27 cellular contexts compared by ENCODE assay signal in the genomic region with DNA sequence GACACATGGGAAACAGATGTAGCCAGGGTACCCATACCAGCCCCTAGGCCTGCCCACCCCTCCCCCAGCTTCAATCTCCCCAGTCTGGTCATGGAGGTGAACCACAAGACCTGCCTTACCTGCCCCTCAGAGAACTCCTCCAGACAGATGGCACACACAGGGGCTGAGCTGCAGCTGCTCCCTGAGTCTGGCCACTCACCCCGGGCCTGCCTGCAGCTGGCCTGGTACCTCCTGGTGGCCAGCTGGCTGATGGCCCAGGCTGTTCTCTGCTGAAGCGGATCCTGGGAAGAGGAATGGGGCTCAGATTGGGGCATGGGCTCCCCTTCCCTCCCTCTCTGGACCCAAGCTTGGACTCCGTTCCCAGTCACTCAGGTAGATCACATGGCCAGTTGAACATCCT.
"Had no signal": no experiment of that assay in that cellular context is flagged by ENCODE, and none has a peak within 500 bp of the region (broad histone marks: within the 10 kb centered on the region; RNA-seq: fewer than 3 reads in every experiment).

No MANE protein-coding gene starts in this region.

- H3K27ac ChIP-seq: breast epithelium, epithelial cell of prostate, esophagus squamous epithelium, left ventricle myocardium inferior, pancreas, prostate gland, sigmoid colon, tibial nerve had no signal

- ATAC-seq: activated CD8-positive, alpha-beta T cell treated with anti-CD3 and anti-CD28 coated beads for 36 hours; activated naive CD8-positive, alpha-beta T cell treated with anti-CD3 and anti-CD28 coated beads, Interleukin-2, amount 50 U/mL, for 24 hours; pancreas; stimulated activated memory B cell treated with anti-CD40 and anti-IgM and Interleukin-4, amounts not matched to agents 10 μg/mL and 1 μg/mL and 100 μg/mL, for 72 hours; T-cell had no signal

- H3K36me3 ChIP-seq: breast epithelium, left ventricle myocardium inferior, prostate gland, sigmoid colon, tibial nerve had no signal

- H3K36me3 Mint-ChIP-seq: stimulated activated memory B cell treated with anti-CD40 and anti-IgM and Interleukin-4, amounts not matched to agents 10 μg/mL and 1 μg/mL and 100 μg/mL, for 72 hours had no signal

- H3K27ac Mint-ChIP-seq: activated B cell treated with CpG ODN at 0.5 μM for 24 hours; activated CD8-positive, alpha-beta T cell treated with anti-CD3 and anti-CD28 coated beads for 36 hours; activated naive CD4-positive, alpha-beta T cell treated with anti-CD3 and anti-CD28 coated beads, Interleukin-2, amount 50 U/mL, for 24 hours; activated naive CD8-positive, alpha-beta T cell treated with anti-CD3 and anti-CD28 coated beads, Interleukin-2, amount 50 U/mL, for 24 hours; activated T-helper 2 cell treated with anti-CD3 and anti-CD28 coated beads, Interferon-gamma antibody, Interleukin-2, Interleukin-4, amounts not matched to agents 10 μg/mL and 5 μg/mL and 100 μg/mL, durations not matched to agents 14 hours and 24 hours and 36 hours; dendritic cell treated with granulocyte-macrophage colony-stimulating factor and Interleukin-4, amounts not matched to agents 40 ng/mL and 50 ng/mL, for 4 days; nephron progenitor cell; stimulated activated memory B cell treated with anti-CD40 and anti-IgM and Interleukin-4, amounts not matched to agents 10 μg/mL and 1 μg/mL and 100 μg/mL, for 72 hours; T-cell; T-helper 2 cell treated with Interferon-gamma antibody and Interleukin-4, amounts not matched to agents 5 μg/mL and 100 μg/mL, for 36 hours had no signal

- H3K9me3 ChIP-seq: breast epithelium, esophagus squamous epithelium, left ventricle myocardium inferior, pancreas, prostate gland, sigmoid colon, tibial nerve had no signal

- H3K4me3 Mint-ChIP-seq: activated B cell treated with CpG ODN at 0.5 μM for 24 hours; activated CD8-positive, alpha-beta T cell treated with anti-CD3 and anti-CD28 coated beads for 36 hours; activated naive CD4-positive, alpha-beta T cell treated with anti-CD3 and anti-CD28 coated beads, Interleukin-2, amount 50 U/mL, for 24 hours; activated naive CD8-positive, alpha-beta T cell treated with anti-CD3 and anti-CD28 coated beads, Interleukin-2, amount 50 U/mL, for 24 hours; dendritic cell treated with granulocyte-macrophage colony-stimulating factor and Interleukin-4, amounts not matched to agents 40 ng/mL and 50 ng/mL, for 4 days; naive B cell; nephron progenitor cell; stimulated activated memory B cell treated with anti-CD40 and anti-IgM and Interleukin-4, amounts not matched to agents 10 μg/mL and 1 μg/mL and 100 μg/mL, for 72 hours; T-cell; T-helper 2 cell treated with Interferon-gamma antibody and Interleukin-4, amounts not matched to agents 5 μg/mL and 100 μg/mL, for 36 hours had no signal

- H3K4me3 ChIP-seq: breast epithelium, esophagus squamous epithelium, left ventricle myocardium inferior, lung, pancreas, prostate gland, sigmoid colon, tibial nerve had no signal

- H3K9me3 Mint-ChIP-seq: activated B cell treated with CpG ODN at 0.5 μM for 24 hours; activated CD8-positive, alpha-beta T cell treated with anti-CD3 and anti-CD28 coated beads for 36 hours; activated naive CD4-positive, alpha-beta T cell treated with anti-CD3 and anti-CD28 coated beads, Interleukin-2, amount 50 U/mL, for 24 hours; activated naive CD8-positive, alpha-beta T cell treated with anti-CD3 and anti-CD28 coated beads, Interleukin-2, amount 50 U/mL, for 24 hours; activated T-helper 2 cell treated with anti-CD3 and anti-CD28 coated beads, Interferon-gamma antibody, Interleukin-2, Interleukin-4, amounts not matched to agents 10 μg/mL and 5 μg/mL and 100 μg/mL, durations not matched to agents 14 hours and 24 hours and 36 hours; dendritic cell treated with granulocyte-macrophage colony-stimulating factor and Interleukin-4, amounts not matched to agents 40 ng/mL and 50 ng/mL, for 4 days; naive B cell; nephron progenitor cell; stimulated activated memory B cell treated with anti-CD40 and anti-IgM and Interleukin-4, amounts not matched to agents 10 μg/mL and 1 μg/mL and 100 μg/mL, for 72 hours; T-cell; T-helper 2 cell treated with Interferon-gamma antibody and Interleukin-4, amounts not matched to agents 5 μg/mL and 100 μg/mL, for 36 hours had no signal

- H3K27me3 Mint-ChIP-seq: activated B cell treated with CpG ODN at 0.5 μM for 24 hours; activated CD8-positive, alpha-beta T cell treated with anti-CD3 and anti-CD28 coated beads for 36 hours; activated naive CD4-positive, alpha-beta T cell treated with anti-CD3 and anti-CD28 coated beads, Interleukin-2, amount 50 U/mL, for 24 hours; activated naive CD8-positive, alpha-beta T cell treated with anti-CD3 and anti-CD28 coated beads, Interleukin-2, amount 50 U/mL, for 24 hours; naive B cell; stimulated activated memory B cell treated with anti-CD40 and anti-IgM and Interleukin-4, amounts not matched to agents 10 μg/mL and 1 μg/mL and 100 μg/mL, for 72 hours; T-cell had no signal

- H3K4me1 Mint-ChIP-seq: activated B cell treated with CpG ODN at 0.5 μM for 24 hours; activated naive CD8-positive, alpha-beta T cell treated with anti-CD3 and anti-CD28 coated beads, Interleukin-2, amount 50 U/mL, for 24 hours; stimulated activated memory B cell treated with anti-CD40 and anti-IgM and Interleukin-4, amounts not matched to agents 10 μg/mL and 1 μg/mL and 100 μg/mL, for 72 hours had no signal

- DNase-seq: activated B cell treated with CpG ODN at 0.5 μM for 24 hours; activated CD4-positive, alpha-beta T cell treated with anti-CD3 and anti-CD28 coated beads, Interleukin-2, amount 50 U/mL, for 1 hour; activated CD8-positive, alpha-beta T cell treated with anti-CD3 and anti-CD28 coated beads for 36 hours; activated naive CD8-positive, alpha-beta T cell treated with anti-CD3 and anti-CD28 coated beads, Interleukin-2, amount 50 U/mL, for 24 hours; activated T-cell treated with anti-CD3 and anti-CD28 coated beads, Interleukin-2, amount 50 U/mL, for 48 hours; central memory CD4-positive, alpha-beta T cell; esophagus squamous epithelium; left ventricle myocardium inferior; naive B cell; nephron progenitor cell; pancreas; retina; sigmoid colon; small intestine; stimulated activated CD4-positive, alpha-beta T cell treated with anti-CD3 and anti-CD28 coated beads, Interleukin-4, amount 100 ng/mL, for 4 hours; stimulated activated CD8-positive, alpha-beta memory T cell treated with anti-CD3 and anti-CD28 coated beads, Interleukin-4, amount 100 ng/mL, for 48 hours; T-cell had no signal

- H3K4me1 ChIP-seq: breast epithelium, left ventricle myocardium inferior, pancreas, sigmoid colon, tibial nerve had no signal

- H3K27me3 ChIP-seq: breast epithelium, pancreas, sigmoid colon, tibial nerve had no signal
